Comparison of ENCODE assay signal across 11 cellular contexts in the genomic region with DNA sequence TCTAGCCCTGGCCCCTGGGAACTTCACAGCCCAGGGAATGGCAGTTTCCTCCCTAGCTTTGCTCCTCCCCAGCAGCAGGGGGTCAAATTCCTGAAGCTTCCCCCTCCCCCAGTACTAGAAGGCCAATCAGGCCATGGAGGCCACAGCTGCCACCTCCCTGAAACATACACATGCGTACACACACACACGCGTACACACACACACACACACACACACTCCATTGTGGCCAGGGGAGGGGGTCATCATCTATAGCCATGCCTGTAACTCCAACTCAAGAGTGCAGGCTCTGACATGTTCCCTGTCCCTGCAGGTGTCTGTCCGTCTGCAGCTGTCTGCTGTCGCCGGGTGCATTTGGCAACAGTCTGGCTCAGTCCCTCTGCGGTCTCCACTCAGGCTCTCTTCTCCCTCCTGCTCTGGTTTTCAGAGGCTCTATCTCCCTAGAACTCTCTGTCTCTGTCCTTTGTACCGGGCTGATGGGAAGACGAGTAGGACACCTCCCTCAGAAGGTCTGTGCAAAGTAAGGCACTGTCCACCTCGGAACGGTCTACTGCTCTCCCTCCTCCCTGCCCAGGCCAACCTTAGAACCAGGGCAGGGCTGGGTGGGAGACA. TPM values are rescaled to one million over a fixed set of nuclear protein-coding genes. Genes with fewer than 3 reads are reported as not detected.
A peak's percentile ranks its signal among the peaks of the same experiment; 100 is the strongest.
DNase-seq lines count a peak whose midpoint lies in the region; ATAC-seq and TF ChIP-seq lines count a peak whose summit lies in the region.
"Had no signal": no experiment of that assay in that cellular context is flagged by ENCODE, and none has a peak within 500 bp of the region (broad histone marks: within the 10 kb centered on the region; RNA-seq: fewer than 3 reads in every experiment).

No MANE protein-coding gene starts in this region.

- no peak for ATAC-seq in activated CD8-positive, alpha-beta T cell treated with anti-CD3 and anti-CD28 coated beads, Interleukin-2, amount 10 ng/mL, durations not matched to agents 7 days and 5 days
- ATAC-seq in naive thymus-derived CD4-positive, alpha-beta T cell: no peak
- no peak for ATAC-seq in stimulated activated memory B cell treated with anti-CD40 and anti-IgM and Interleukin-4, amounts not matched to agents 10 μg/mL and 1 μg/mL and 100 μg/mL, for 72 hours
- ATAC-seq in GM21737 (IDR thresholded peaks at IDR 0.05; ENCODE audit: unreplicated experiment) (no peak), GM18505 (IDR thresholded peaks at IDR 0.05; ENCODE audit: unreplicated experiment) (no peak)

- H3K4me3 ChIP-seq in naive thymus-derived CD4-positive, alpha-beta T cell (ENCODE audit: low read length): peak overlapping the region; percentile 61

- peaks cover 43% of the 10 kb centered on the region for H3K27me3 Mint-ChIP-seq in activated CD8-positive, alpha-beta T cell treated with anti-CD3 and anti-CD28 coated beads, Interleukin-2, amount 10 ng/mL, durations not matched to agents 7 days and 5 days (ENCODE audit: low read depth)
- H3K27me3 Mint-ChIP-seq in naive thymus-derived CD4-positive, alpha-beta T cell: peaks cover 17 to 51% (median 30%) of the 10 kb centered on the region in 5 donors
- H3K27me3 Mint-ChIP-seq in stimulated activated memory B cell treated with anti-CD40 and anti-IgM and Interleukin-4, amounts not matched to agents 10 μg/mL and 1 μg/mL and 100 μg/mL, for 72 hours: peaks cover 65% of the 10 kb centered on the region

- no peaks in the 10 kb centered on the region for H3K9me3 Mint-ChIP-seq in activated CD8-positive, alpha-beta T cell treated with anti-CD3 and anti-CD28 coated beads, Interleukin-2, amount 10 ng/mL, durations not matched to agents 7 days and 5 days (ENCODE audit: insufficient read depth)
- H3K9me3 Mint-ChIP-seq in naive thymus-derived CD4-positive, alpha-beta T cell: no peaks in the 10 kb centered on the region
- H3K9me3 Mint-ChIP-seq in stimulated activated memory B cell treated with anti-CD40 and anti-IgM and Interleukin-4, amounts not matched to agents 10 μg/mL and 1 μg/mL and 100 μg/mL, for 72 hours: peaks cover 2% of the 10 kb centered on the region

- no peak overlapping the region for H3K27ac Mint-ChIP-seq in activated CD8-positive, alpha-beta T cell treated with anti-CD3 and anti-CD28 coated beads, Interleukin-2, amount 10 ng/mL, durations not matched to agents 7 days and 5 days
- H3K27ac Mint-ChIP-seq in naive thymus-derived CD4-positive, alpha-beta T cell: peak overlapping the region in 2 of 9 donors; percentile 44 to 66
- H3K27ac Mint-ChIP-seq in stimulated activated memory B cell treated with anti-CD40 and anti-IgM and Interleukin-4, amounts not matched to agents 10 μg/mL and 1 μg/mL and 100 μg/mL, for 72 hours: no peak overlapping the region

- H3K9me3 ChIP-seq in naive thymus-derived CD4-positive, alpha-beta T cell (ENCODE audit: control insufficient read depth in 2 of 3, low read length in 3 of 3): no peaks in the 10 kb centered on the region
- H3K9me3 ChIP-seq: breast epithelium had no signal

- intact Hi-C loops in naive thymus-derived CD4-positive, alpha-beta T cell (cut with micrococcal nuclease): loop anchor here in 1 of 2 donors (5.0 kb wide), 2 partner anchors 198 to 603 kb away; no protein-coding TSS in a partner anchor

- peaks cover 34% of the 10 kb centered on the region for H3K4me1 Mint-ChIP-seq in activated CD8-positive, alpha-beta T cell treated with anti-CD3 and anti-CD28 coated beads, Interleukin-2, amount 10 ng/mL, durations not matched to agents 7 days and 5 days (ENCODE audit: low read depth)
- peaks cover 0 to 36% (median 11%) of the 10 kb centered on the region in 7 donors for H3K4me1 Mint-ChIP-seq in naive thymus-derived CD4-positive, alpha-beta T cell
- peaks cover 14% of the 10 kb centered on the region for H3K4me1 Mint-ChIP-seq in stimulated activated memory B cell treated with anti-CD40 and anti-IgM and Interleukin-4, amounts not matched to agents 10 μg/mL and 1 μg/mL and 100 μg/mL, for 72 hours

- H3K4me1 ChIP-seq in naive thymus-derived CD4-positive, alpha-beta T cell (ENCODE audit: control insufficient read depth in 2 of 2, insufficient read depth in 2 of 2, low read length in 2 of 2): peaks cover 0 to 10% of the 10 kb centered on the region in 2 donors

- no peaks in the 10 kb centered on the region for H3K36me3 ChIP-seq in naive thymus-derived CD4-positive, alpha-beta T cell (ENCODE audit: control insufficient read depth in 2 of 3, insufficient read depth in 3 of 3, low read length in 3 of 3)
- H3K36me3 ChIP-seq: breast epithelium had no signal

- CTCF ChIA-PET in activated CD8-positive, alpha-beta T cell treated with anti-CD3 and anti-CD28 coated beads, Interleukin-2, amount 10 ng/mL, durations not matched to agents 7 days and 5 days (lab: Charles Lee): interaction anchor here (1.5 kb wide), 1 partner anchor 257 kb away, joined by 3 read pairs; no protein-coding TSS in a partner anchor
- CTCF ChIA-PET in naive thymus-derived CD4-positive, alpha-beta T cell (lab: Charles Lee): no interaction called here

- H3K27me3 ChIP-seq in naive thymus-derived CD4-positive, alpha-beta T cell (ENCODE audit: control insufficient read depth in 2 of 2, insufficient read depth in 2 of 2, low read length in 2 of 2): no peaks in the 10 kb centered on the region

- peak overlapping the region; percentile 43 for H3K4me3 Mint-ChIP-seq in activated CD8-positive, alpha-beta T cell treated with anti-CD3 and anti-CD28 coated beads, Interleukin-2, amount 10 ng/mL, durations not matched to agents 7 days and 5 days
- H3K4me3 Mint-ChIP-seq in naive thymus-derived CD4-positive, alpha-beta T cell: peak overlapping the region; percentile 72 to 90 (median 80)
- H3K4me3 Mint-ChIP-seq in stimulated activated memory B cell treated with anti-CD40 and anti-IgM and Interleukin-4, amounts not matched to agents 10 μg/mL and 1 μg/mL and 100 μg/mL, for 72 hours: no peak overlapping the region

- H3K27ac ChIP-seq in naive thymus-derived CD4-positive, alpha-beta T cell (ENCODE audit: low read depth, low read length): no peak overlapping the region
- H3K27ac ChIP-seq: breast epithelium had no signal

- no peaks in the 10 kb centered on the region for H3K36me3 Mint-ChIP-seq in activated CD8-positive, alpha-beta T cell treated with anti-CD3 and anti-CD28 coated beads, Interleukin-2, amount 10 ng/mL, durations not matched to agents 7 days and 5 days (ENCODE audit: low read depth)
- peaks cover 0 to 7% (median 0%) of the 10 kb centered on the region in 5 donors for H3K36me3 Mint-ChIP-seq in naive thymus-derived CD4-positive, alpha-beta T cell
- no peaks in the 10 kb centered on the region for H3K36me3 Mint-ChIP-seq in stimulated activated memory B cell treated with anti-CD40 and anti-IgM and Interleukin-4, amounts not matched to agents 10 μg/mL and 1 μg/mL and 100 μg/mL, for 72 hours

- POLR2A ChIA-PET in activated CD8-positive, alpha-beta T cell treated with anti-CD3 and anti-CD28 coated beads, Interleukin-2, amount 10 ng/mL, durations not matched to agents 7 days and 5 days (lab: Charles Lee): no interaction called here
- POLR2A ChIA-PET in naive thymus-derived CD4-positive, alpha-beta T cell (lab: Charles Lee): no interaction called here

- no peak for TF ChIP-seq POLR2A in GM18505 (IDR thresholded peaks at IDR 0.05; ENCODE audit: borderline replicate concordance, extremely low read depth, insufficient read depth, insufficient read length)

- DNase-seq in Daoy (ENCODE audit: low read depth) (peak; percentile 13), NCI-H146 treated with DMSO at 0.1 percent for 48 hours (lab: John Stamatoyannopoulos, UW; ENCODE audit: unreplicated experiment) (peak; percentile 39)
- DNase-seq in activated CD8-positive, alpha-beta T cell treated with anti-CD3 and anti-CD28 coated beads, Interleukin-2, amount 10 ng/mL, durations not matched to agents 7 days and 5 days: peak; percentile 22
- no peak for DNase-seq in naive thymus-derived CD4-positive, alpha-beta T cell
- DNase-seq in effector CD4-positive, alpha-beta T cell: no peak
- DNase-seq: activated CD4-positive, alpha-beta T cell treated with anti-CD3 and anti-CD28 coated beads, Interleukin-2, amount 50 U/mL, for 1 hour had no signal

RNA-seq across cellular contexts. Expression of a gene that starts 1.4 kb away (rescaled TPM):
- 0.17 TPM in 1 of 2 replicates, not detected in the other for total RNA-seq in Daoy (2014; rRNA removed; shearing (Covaris generic))
- total RNA-seq in activated CD8-positive, alpha-beta T cell treated with anti-CD3 and anti-CD28 coated beads, Interleukin-2, amount 10 ng/mL, durations not matched to agents 7 days and 5 days: not detected
- total RNA-seq in naive thymus-derived CD4-positive, alpha-beta T cell: 1 to 10 TPM in 1 of 5 experiments, under 1 TPM in 2, not detected in 2; 0.19 to 4.6 (median 0.96) TPM
- polyA plus RNA-seq in naive thymus-derived CD4-positive, alpha-beta T cell: under 1 TPM; 0.13 to 0.43 TPM
- total RNA-seq: breast epithelium, omental fat pad had no signal

Comparison
In these comparisons a context has a peak if more than half of its experiments do, and no peak if none do; other contexts are left out.
1. DNase-seq: peak in Daoy (single experiment), NCI-H146 treated with DMSO at 0.1 percent for 48 hours (single experiment) and activated CD8-positive, alpha-beta T cell treated with anti-CD3 and anti-CD28 coated beads, Interleukin-2, amount 10 ng/mL, durations not matched to agents 7 days and 5 days (single experiment); none in naive thymus-derived CD4-positive, alpha-beta T cell (0 of 9) and effector CD4-positive, alpha-beta T cell (single experiment).